In genomic region chr12:4859478-4860210, GRCh38 we compare ENCODE assay signal across 14 cellular contexts. TPM values are rescaled to one million over a fixed set of nuclear protein-coding genes. Genes with fewer than 3 reads are reported as not detected.
"Had no signal": no experiment of that assay in that cellular context is flagged by ENCODE, and none has a peak within 500 bp of the region (broad histone marks: within the 10 kb centered on the region; RNA-seq: fewer than 3 reads in every experiment).

No MANE protein-coding gene starts in this region.

- H3K36me3 ChIP-seq: pancreas, SJCRH30, tibial nerve had no signal

- H3K27ac ChIP-seq: pancreas, SJCRH30, tibial nerve had no signal

- H3K4me1 ChIP-seq: SJCRH30 had no signal

- ATAC-seq: left lobe of liver, pancreas had no signal

- H3K9me3 ChIP-seq: pancreas, SJCRH30, tibial nerve had no signal

- H3K4me3 ChIP-seq: pancreas, SJCRH30, tibial nerve had no signal

- DNase-seq: activated CD4-positive, alpha-beta T cell treated with anti-CD3 and anti-CD28 coated beads, Interleukin-2, amount 50 U/mL, for 4 hours; activated CD4-positive, CD25-positive, alpha-beta regulatory T cell treated with anti-CD3 and anti-CD28 coated beads, Interleukin-2, amount 50 U/mL, for 72 hours; activated gamma-delta T cell treated with Interleukin-2 at 50 U/mL for 16 hours; activated naive CD8-positive, alpha-beta T cell treated with anti-CD3 and anti-CD28 coated beads, Interleukin-2, amount 10 ng/mL, durations not matched to agents 7 days and 5 days; activated T-cell treated with anti-CD3 and anti-CD28 coated beads, Interleukin-2, amount 50 U/mL, for 24 hours; aorta; erythroblast; glutamatergic neuron; pancreas; retina; SJCRH30; small intestine had no signal

RNA-seq across cellular contexts. Expression of gene KCNA1, which starts 50.1 kb away (rescaled TPM):
- total RNA-seq: activated naive CD8-positive, alpha-beta T cell treated with anti-CD3 and anti-CD28 coated beads, Interleukin-2, amount 10 ng/mL, durations not matched to agents 7 days and 5 days; left lobe of liver; pancreas; SJCRH30 had no signal
